ENCODE assay signal across 16 cellular contexts in the genomic region with DNA sequence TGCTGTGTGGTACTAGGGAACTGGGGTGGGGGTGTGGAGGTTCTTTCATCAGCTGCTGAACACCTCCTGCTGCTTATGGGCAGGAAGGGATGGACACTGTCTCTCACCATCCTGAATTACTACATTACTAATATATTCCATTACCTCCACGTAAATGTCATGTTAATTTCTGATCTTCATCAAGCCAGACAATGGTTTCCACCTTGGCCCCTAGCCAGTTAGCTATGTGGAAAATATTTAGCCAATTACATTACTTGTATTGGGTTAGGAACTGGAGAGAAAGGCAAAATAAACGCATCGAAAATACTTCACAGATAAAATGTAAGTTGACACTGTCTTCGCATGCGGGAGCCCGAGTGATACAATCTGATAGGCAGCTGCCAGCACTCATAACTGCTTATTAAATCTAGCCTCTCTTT.
DNase-seq lines count a peak whose midpoint lies in the region; ATAC-seq and TF ChIP-seq lines count a peak whose summit lies in the region.
"Had no signal": no experiment of that assay in that cellular context is flagged by ENCODE, and none has a peak within 500 bp of the region (broad histone marks: within the 10 kb centered on the region; RNA-seq: fewer than 3 reads in every experiment).

No MANE protein-coding gene starts in this region.

- peaks cover 34% of the 10 kb centered on the region for H3K36me3 Mint-ChIP-seq in activated B cell treated with CpG ODN at 0.5 μM for 24 hours (ENCODE audit: low read depth)
- H3K36me3 Mint-ChIP-seq: natural killer cell had no signal

- POLR2A ChIA-PET in HEK293 (lab: Yijun Ruan, JAX) (no interaction called here), activated B cell treated with CpG ODN at 0.5 μM for 24 hours (lab: Charles Lee) (interaction anchor here (0.7 kb wide), 1 partner anchor 45 kb away, joined by 3 read pairs; no protein-coding TSS in a partner anchor), GM10248 (lab: Yijun Ruan, JAX) (no interaction called here)

- peaks cover 65% of the 10 kb centered on the region for H3K4me1 Mint-ChIP-seq in activated B cell treated with CpG ODN at 0.5 μM for 24 hours

- no peaks in the 10 kb centered on the region for H3K27me3 ChIP-seq in effector memory CD4-positive, alpha-beta T cell (replicated peaks; ENCODE audit: control insufficient read depth, insufficient read depth, low read length, poor library complexity, severe bottlenecking)
- H3K27me3 ChIP-seq: body of pancreas, upper lobe of right lung had no signal

- CTCF ChIA-PET in HEK293 (lab: Yijun Ruan, JAX) (no interaction called here), activated B cell treated with CpG ODN at 0.5 μM for 24 hours (lab: Charles Lee) (no interaction called here), GM10248 (lab: Yijun Ruan, JAX) (interaction anchor here (0.8 to 1.2 kb wide), 2 partner anchors 9 to 151 kb away, joined by 3 read pairs; no protein-coding TSS in a partner anchor)

- intact Hi-C loops in activated B cell treated with CpG ODN at 0.5 μM for 24 hours (cut with micrococcal nuclease) = no loop called here

- H3K4me1 ChIP-seq in HEK293 (ENCODE audit: control insufficient read depth, insufficient read depth, low read length) = no peaks in the 10 kb centered on the region
- peaks cover 36% of the 10 kb centered on the region for H3K4me1 ChIP-seq in effector memory CD4-positive, alpha-beta T cell (ENCODE audit: control insufficient read depth, insufficient read depth, low read length, poor library complexity, severe bottlenecking)
- H3K4me1 ChIP-seq: body of pancreas, upper lobe of right lung had no signal

- no peaks in the 10 kb centered on the region for H3K9me3 ChIP-seq in HEK293 (ENCODE audit: control insufficient read depth, insufficient read depth, low read depth, low read length)
- H3K9me3 ChIP-seq in effector memory CD4-positive, alpha-beta T cell (ENCODE audit: control insufficient read depth, low read length) = no peaks in the 10 kb centered on the region
- H3K9me3 ChIP-seq: body of pancreas, upper lobe of right lung had no signal

- no peak overlapping the region for H3K4me3 ChIP-seq in HEK293 (ENCODE audit: low read depth, low read length)
- no peak overlapping the region for H3K4me3 ChIP-seq in effector memory CD4-positive, alpha-beta T cell (ENCODE audit: insufficient read depth, low read depth, low read length, poor library complexity, severe bottlenecking)
- H3K4me3 ChIP-seq: body of pancreas, upper lobe of right lung had no signal

- H3K4me3 Mint-ChIP-seq in activated B cell treated with CpG ODN at 0.5 μM for 24 hours = no peak overlapping the region
- H3K4me3 Mint-ChIP-seq: natural killer cell had no signal

- H3K27me3 Mint-ChIP-seq in activated B cell treated with CpG ODN at 0.5 μM for 24 hours = no peaks in the 10 kb centered on the region
- H3K27me3 Mint-ChIP-seq: effector memory CD8-positive, alpha-beta T cell had no signal

- TF ChIP-seq CTCF in HEK293 (tag by site-specific recombination; IDR thresholded peaks at IDR 0.05) (no peak), activated B cell treated with CpG ODN at 0.5 μM for 24 hours (IDR thresholded peaks at IDR 0.05) (no peak), GM10248 (IDR thresholded peaks at IDR 0.05; ENCODE audit: control extremely low read depth, extremely low read depth, low read depth, missing control alignments) (no peak)

- peak overlapping the region; percentile 75 for H3K27ac Mint-ChIP-seq in activated B cell treated with CpG ODN at 0.5 μM for 24 hours

- no peak overlapping the region for H3K27ac ChIP-seq in HEK293 (ENCODE audit: extremely low read depth, low read depth, low read length)
- H3K27ac ChIP-seq in effector memory CD4-positive, alpha-beta T cell (ENCODE audit: insufficient read depth, low read length, poor library complexity, severe bottlenecking) = peak overlapping the region; percentile 85
- H3K27ac ChIP-seq: body of pancreas, upper lobe of right lung had no signal

- peaks cover 0 to 21% of the 10 kb centered on the region in 2 experiments; a peak in 1 of 3 replicates for H3K36me3 ChIP-seq in HEK293 (ENCODE audit: control insufficient read depth in 2 of 2, insufficient read depth in 1 of 2, low read length in 2 of 2)
- no peaks in the 10 kb centered on the region for H3K36me3 ChIP-seq in effector memory CD4-positive, alpha-beta T cell (ENCODE audit: control insufficient read depth, insufficient read depth, low read length)

- no peak for ATAC-seq in activated B cell treated with CpG ODN at 0.5 μM for 24 hours (ENCODE audit: low read depth)
- ATAC-seq in HG02981 (IDR thresholded peaks at IDR 0.05; ENCODE audit: unreplicated experiment) = no peak
- ATAC-seq: body of pancreas; effector memory CD8-positive, alpha-beta T cell; natural killer cell; upper lobe of right lung had no signal

- H3K9me3 Mint-ChIP-seq in activated B cell treated with CpG ODN at 0.5 μM for 24 hours = peaks cover 6% of the 10 kb centered on the region

- DNase-seq in NCI-H1105 treated with DMSO at 0.1 percent for 48 hours (lab: John Stamatoyannopoulos, UW) = peak; percentile 17
- no peak for DNase-seq in NCI-H1105 (lab: John Stamatoyannopoulos, UW)
- no peak for DNase-seq in activated B cell treated with CpG ODN at 0.5 μM for 24 hours
- DNase-seq in effector memory CD4-positive, alpha-beta T cell = no peak
- no peak for DNase-seq in cortex of kidney (lab: John Stamatoyannopoulos, UW)
- DNase-seq in GM10248 (ENCODE audit: extremely low spot score) = no peak
- DNase-seq: 8988T; body of pancreas; effector memory CD8-positive, alpha-beta T cell; GF-D8; natural killer cell; NCI-H2107; stimulated activated CD4-positive, alpha-beta T cell treated with anti-CD3 and anti-CD28 coated beads, Interleukin-2, amount 100 ng/mL, for 48 hours; upper lobe of right lung had no signal

TF ChIP-seq in HEK293, 187 proteins besides CTCF, POLR2A, EP300 and RAD21 (continues in another document):
- TF ChIP-seq SALL2 (tag by site-specific recombination; IDR thresholded peaks at IDR 0.05; ENCODE audit: borderline replicate concordance) (no peak), BCL11A (tag by site-specific recombination; IDR thresholded peaks at IDR 0.05; ENCODE audit: low read depth) (no peak), ZNF768 (tag by site-specific recombination; IDR thresholded peaks at IDR 0.05) (no peak), ZNF600 (tag by site-specific recombination; IDR thresholded peaks at IDR 0.05) (no peak), ZNF610 (tag by site-specific recombination; IDR thresholded peaks at IDR 0.05; ENCODE audit: borderline replicate concordance) (no peak), ZNF366 (tag by site-specific recombination; conservative IDR thresholded peaks at IDR 0.05) (no peak), ZNF211 (tag by site-specific recombination; IDR thresholded peaks at IDR 0.05; ENCODE audit: low read depth) (no peak), ZNF266 (tag by site-specific recombination; IDR thresholded peaks at IDR 0.05; ENCODE audit: low read depth) (no peak), ZNF169 (tag by site-specific recombination; IDR thresholded peaks at IDR 0.05) (no peak)
- TF ChIP-seq, protein P1, sequence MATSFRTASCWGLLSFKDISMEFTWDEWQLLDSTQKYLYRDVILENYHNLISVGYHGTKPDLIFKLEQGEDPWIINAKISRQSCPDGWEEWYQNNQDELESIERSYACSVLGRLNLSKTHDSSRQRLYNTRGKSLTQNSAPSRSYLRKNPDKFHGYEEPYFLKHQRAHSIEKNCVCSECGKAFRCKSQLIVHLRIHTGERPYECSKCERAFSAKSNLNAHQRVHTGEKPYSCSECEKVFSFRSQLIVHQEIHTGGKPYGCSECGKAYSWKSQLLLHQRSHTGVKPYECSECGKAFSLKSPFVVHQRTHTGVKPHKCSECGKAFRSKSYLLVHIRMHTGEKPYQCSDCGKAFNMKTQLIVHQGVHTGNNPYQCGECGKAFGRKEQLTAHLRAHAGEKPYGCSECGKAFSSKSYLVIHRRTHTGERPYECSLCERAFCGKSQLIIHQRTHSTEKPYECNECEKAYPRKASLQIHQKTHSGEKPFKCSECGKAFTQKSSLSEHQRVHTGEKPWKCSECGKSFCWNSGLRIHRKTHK (tag by site-specific recombination; IDR thresholded peaks at IDR 0.05) = no peak
- TF ChIP-seq, protein P2, sequence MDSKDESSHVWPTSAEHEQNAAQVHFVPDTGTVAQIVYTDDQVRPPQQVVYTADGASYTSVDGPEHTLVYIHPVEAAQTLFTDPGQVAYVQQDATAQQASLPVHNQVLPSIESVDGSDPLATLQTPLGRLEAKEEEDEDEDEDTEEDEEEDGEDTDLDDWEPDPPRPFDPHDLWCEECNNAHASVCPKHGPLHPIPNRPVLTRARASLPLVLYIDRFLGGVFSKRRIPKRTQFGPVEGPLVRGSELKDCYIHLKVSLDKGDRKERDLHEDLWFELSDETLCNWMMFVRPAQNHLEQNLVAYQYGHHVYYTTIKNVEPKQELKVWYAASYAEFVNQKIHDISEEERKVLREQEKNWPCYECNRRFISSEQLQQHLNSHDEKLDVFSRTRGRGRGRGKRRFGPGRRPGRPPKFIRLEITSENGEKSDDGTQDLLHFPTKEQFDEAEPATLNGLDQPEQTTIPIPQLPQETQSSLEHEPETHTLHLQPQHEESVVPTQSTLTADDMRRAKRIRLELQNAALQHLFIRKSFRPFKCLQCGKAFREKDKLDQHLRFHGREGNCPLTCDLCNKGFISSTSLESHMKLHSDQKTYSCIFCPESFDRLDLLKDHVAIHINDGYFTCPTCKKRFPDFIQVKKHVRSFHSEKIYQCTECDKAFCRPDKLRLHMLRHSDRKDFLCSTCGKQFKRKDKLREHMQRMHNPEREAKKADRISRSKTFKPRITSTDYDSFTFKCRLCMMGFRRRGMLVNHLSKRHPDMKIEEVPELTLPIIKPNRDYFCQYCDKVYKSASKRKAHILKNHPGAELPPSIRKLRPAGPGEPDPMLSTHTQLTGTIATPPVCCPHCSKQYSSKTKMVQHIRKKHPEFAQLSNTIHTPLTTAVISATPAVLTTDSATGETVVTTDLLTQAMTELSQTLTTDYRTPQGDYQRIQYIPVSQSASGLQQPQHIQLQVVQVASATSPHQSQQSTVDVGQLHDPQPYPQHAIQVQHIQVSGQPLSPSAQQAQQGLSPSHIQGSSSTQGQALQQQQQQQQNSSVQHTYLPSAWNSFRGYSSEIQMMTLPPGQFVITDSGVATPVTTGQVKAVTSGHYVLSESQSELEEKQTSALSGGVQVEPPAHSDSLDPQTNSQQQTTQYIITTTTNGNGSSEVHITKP (tag by site-specific recombination; IDR thresholded peaks at IDR 0.05) = peak; percentile 54
